Comparison of ENCODE assay signal across 20 cellular contexts in the genomic region with DNA sequence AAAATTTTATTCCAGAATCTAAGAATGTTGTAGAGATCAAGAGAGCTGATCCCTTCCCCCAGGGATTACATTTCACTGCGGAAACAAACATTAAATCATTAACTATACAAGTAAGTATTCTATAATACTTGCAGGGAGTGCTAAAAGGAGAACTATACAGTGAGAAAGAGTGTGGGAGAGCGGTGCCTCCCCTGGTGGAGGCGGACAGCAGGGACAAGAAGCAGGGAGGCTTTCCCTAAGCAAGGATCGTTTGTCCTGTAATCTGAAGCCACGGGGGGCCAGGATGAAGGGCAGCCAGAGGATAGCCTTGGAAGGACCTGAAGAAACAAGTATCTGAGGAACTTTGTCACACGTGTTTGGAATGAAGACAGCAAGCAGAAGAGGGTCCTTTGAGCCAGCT. TPM values are rescaled to one million over a fixed set of nuclear protein-coding genes. Genes with fewer than 3 reads are reported as not detected.
DNase-seq lines count a peak whose midpoint lies in the region; ATAC-seq, FAIRE-seq and TF ChIP-seq lines count a peak whose summit lies in the region.
"Had no signal": no experiment of that assay in that cellular context is flagged by ENCODE, and none has a peak within 500 bp of the region (broad histone marks: within the 10 kb centered on the region; RNA-seq: fewer than 3 reads in every experiment).

No MANE protein-coding gene starts in this region.

- ATAC-seq in HepG2, result peak; percentile 74
- ATAC-seq in right lobe of liver, result no peak
- ATAC-seq in SK-N-SH treated with all-trans-retinoic acid at 6 μM for 48 hours, result 0 out of 3 replicates have a peak, but pooled peaks have one; percentile 44
- no peak for ATAC-seq in HG03108 (IDR thresholded peaks at IDR 0.05; ENCODE audit: unreplicated experiment)
- ATAC-seq: left colon; stimulated activated naive B cell treated with anti-CD40 and anti-IgM and Interleukin-4, amounts not matched to agents 10 μg/mL and 1 μg/mL and 100 μg/mL, for 72 hours had no signal

- no peak overlapping the region for H3K4me2 ChIP-seq in HepG2 (ENCODE audit: low read depth, low read length)

- POLR2A ChIA-PET in HepG2 (lab: Yijun Ruan, JAX), result no interaction called here

- no peak for TF ChIP-seq POLR2A in HepG2 (IDR thresholded peaks at IDR 0.05; ENCODE audit: insufficient read depth in 1 of 2, low read depth in 2 of 2, low read length in 2 of 2)
- no peak for TF ChIP-seq POLR2A in right lobe of liver (IDR thresholded peaks at IDR 0.05)

- H3K27me3 ChIP-seq in HepG2 (ENCODE audit: control insufficient read depth in 1 of 2, insufficient read depth in 2 of 2, low read length in 2 of 2), result no peaks in the 10 kb centered on the region
- H3K27me3 ChIP-seq in right lobe of liver, result no peaks in the 10 kb centered on the region
- H3K27me3 ChIP-seq: neutrophil, right atrium auricular region, tibial artery had no signal

- CTCF ChIA-PET in HepG2 (lab: Yijun Ruan, JAX; ENCODE audit: low intra/inter-chr PET ratio, low total read pairs), result no interaction called here

- FAIRE-seq in HepG2 (lab: Jason Lieb, UNC) (no peak), kidney (lab: Jason Lieb, UNC) (no peak)
- FAIRE-seq: frontal cortex had no signal

- H3K4me3 ChIP-seq in HepG2 (replicated peaks in 1 of 3; ENCODE audit: insufficient read depth in 1 of 3, low read depth in 2 of 3, low read length in 3 of 3), result no peak overlapping the region
- no peak overlapping the region for H3K4me3 ChIP-seq in right lobe of liver
- no peak overlapping the region for H3K4me3 ChIP-seq in fibroblast of villous mesenchyme (ENCODE audit: low read depth, low read length)
- H3K4me3 ChIP-seq in kidney (ENCODE audit: low read length in 2 of 2), result no peak overlapping the region
- H3K4me3 ChIP-seq: right atrium auricular region, tibial artery had no signal

- H3K4me1 ChIP-seq in HepG2 (ENCODE audit: insufficient read depth, low read length) (no peaks in the 10 kb centered on the region), right lobe of liver (no peaks in the 10 kb centered on the region), kidney (ENCODE audit: control insufficient read depth in 1 of 2, insufficient read depth in 1 of 2, low read depth in 1 of 2, low read length in 2 of 2) (no peaks in the 10 kb centered on the region)
- H3K4me1 ChIP-seq: right atrium auricular region, tibial artery had no signal

- intact Hi-C loops in HepG2 (cut with micrococcal nuclease; ENCODE audit: unreplicated experiment), result no loop called here
- intact Hi-C loops in right lobe of liver (cut with DNase I), result no loop called here
- intact Hi-C loops in kidney (cut with DNase I), result no loop called here

- no peak overlapping the region for H3K9ac ChIP-seq in HepG2 (ENCODE audit: insufficient read depth, low read depth, low read length)
- no peak overlapping the region for H3K9ac ChIP-seq in kidney (ENCODE audit: low read length in 2 of 2)

- H3K36me3 ChIP-seq in HepG2 (replicated peaks in 1 of 2; ENCODE audit: control insufficient read depth in 1 of 2, insufficient read depth in 2 of 2, low read length in 2 of 2) (no peaks in the 10 kb centered on the region), right lobe of liver (no peaks in the 10 kb centered on the region), kidney (ENCODE audit: control insufficient read depth in 1 of 2, insufficient read depth in 2 of 2, low read length in 2 of 2) (no peaks in the 10 kb centered on the region)
- H3K36me3 ChIP-seq: neutrophil, right atrium auricular region, tibial artery had no signal

- DNase-seq in HepG2 (ENCODE audit: low spot score), result peak; percentile 3
- DNase-seq in right lobe of liver, result no peak
- DNase-seq in fibroblast of villous mesenchyme (ENCODE audit: low read depth), result no peak
- no peak for DNase-seq in NCI-H1105 treated with DMSO at 0.1 percent for 48 hours (lab: John Stamatoyannopoulos, UW)
- DNase-seq in EL, result no peak
- DNase-seq in kidney, result no peak
- DNase-seq: activated naive CD4-positive, alpha-beta T cell treated with anti-CD3 and anti-CD28 coated beads for 36 hours; aorta; CD8-positive, alpha-beta memory T cell; left colon; NCI-H1694 treated with DMSO at 0.1 percent for 48 hours; NCI-H226; stimulated activated naive B cell treated with anti-CD40 and anti-IgM and Interleukin-4, amounts not matched to agents 10 μg/mL and 1 μg/mL and 100 μg/mL, for 72 hours; tibial artery had no signal

- TF ChIP-seq EP300 in HepG2 (IDR thresholded peaks at IDR 0.05; ENCODE audit: low read depth in 2 of 2, low read length in 2 of 2) (no peak), HepG2 (CRISPR knock-in tag; IDR thresholded peaks at IDR 0.05; ENCODE audit: borderline replicate concordance) (no peak)

- 3% methylated on average over 5 of the region's 6 CpGs for WGBS in HepG2 (ENCODE audit: low lambda C conversion rate)
- 50% methylated on average over 6 of the region's 6 CpGs for WGBS in right lobe of liver (ENCODE audit: insufficient coverage, low coverage, low lambda C conversion rate, missing lambda C conversion rate)

- in situ Hi-C loops in HepG2 (cut with HindIII; ENCODE audit: extremely low pct_ligation_motif_present, low pct_unique_long_range_greater_than_20kb), result no loop called here

- TF ChIP-seq CTCF in HepG2 (CRISPR knock-in tag; IDR thresholded peaks at IDR 0.05), result peak; percentile 28
- TF ChIP-seq CTCF in right lobe of liver (IDR thresholded peaks at IDR 0.05), result no peak
- peak; percentile 18 for TF ChIP-seq CTCF in fibroblast of villous mesenchyme (IDR thresholded peaks at IDR 0.05; ENCODE audit: insufficient read depth, low read depth, low read length)
- TF ChIP-seq CTCF in kidney (IDR thresholded peaks at IDR 0.05; ENCODE audit: borderline replicate concordance, extremely low read depth, insufficient read depth), result no peak

- no TSS peak for BruUV-seq in HepG2 (replicated peaks; lab: Mats Ljungman, UMichigan)

- H3K27ac ChIP-seq in HepG2 (ENCODE audit: extremely low read length, insufficient read depth, low read length) (no peak overlapping the region), right lobe of liver (no peak overlapping the region), kidney (ENCODE audit: low read depth in 2 of 2, low read length in 2 of 2) (no peak overlapping the region)
- H3K27ac ChIP-seq: neutrophil, right atrium auricular region, tibial artery had no signal

- H3K79me2 ChIP-seq in HepG2 (ENCODE audit: insufficient read depth, low read length), result no peaks in the 10 kb centered on the region

- H3K9me3 ChIP-seq in HepG2 (ENCODE audit: low read length), result no peaks in the 10 kb centered on the region
- no peaks in the 10 kb centered on the region for H3K9me3 ChIP-seq in right lobe of liver
- H3K9me3 ChIP-seq in kidney (ENCODE audit: control insufficient read depth in 1 of 2, low read length in 2 of 2), result no peaks in the 10 kb centered on the region
- H3K9me3 ChIP-seq: neutrophil, tibial artery had no signal

- H4K20me1 ChIP-seq in HepG2 (ENCODE audit: insufficient read depth, low read length), result no peaks in the 10 kb centered on the region

- H2AFZ ChIP-seq in HepG2 (ENCODE audit: low read length), result no peak overlapping the region

- TF ChIP-seq RAD21 in HepG2 (CRISPR knock-in tag; IDR thresholded peaks at IDR 0.05), result no peak

TF ChIP-seq in HepG2, 621 proteins besides CTCF, POLR2A, EP300 and RAD21 (continues in another document):
- peak; percentile 22; the same call in 1 of the 2 replicates for TF ChIP-seq STAG1 (CRISPR knock-in tag; IDR thresholded peaks at IDR 0.05)

TF ChIP-seq in SK-N-SH treated with all-trans-retinoic acid at 6 μM for 48 hours, 23 proteins besides CTCF, POLR2A, EP300 and RAD21 (continues in another document):
- TF ChIP-seq, protein P1, sequence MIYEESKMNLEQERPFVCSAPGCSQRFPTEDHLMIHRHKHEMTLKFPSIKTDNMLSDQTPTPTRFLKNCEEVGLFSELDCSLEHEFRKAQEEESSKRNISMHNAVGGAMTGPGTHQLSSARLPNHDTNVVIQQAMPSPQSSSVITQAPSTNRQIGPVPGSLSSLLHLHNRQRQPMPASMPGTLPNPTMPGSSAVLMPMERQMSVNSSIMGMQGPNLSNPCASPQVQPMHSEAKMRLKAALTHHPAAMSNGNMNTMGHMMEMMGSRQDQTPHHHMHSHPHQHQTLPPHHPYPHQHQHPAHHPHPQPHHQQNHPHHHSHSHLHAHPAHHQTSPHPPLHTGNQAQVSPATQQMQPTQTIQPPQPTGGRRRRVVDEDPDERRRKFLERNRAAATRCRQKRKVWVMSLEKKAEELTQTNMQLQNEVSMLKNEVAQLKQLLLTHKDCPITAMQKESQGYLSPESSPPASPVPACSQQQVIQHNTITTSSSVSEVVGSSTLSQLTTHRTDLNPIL (CRISPR knock-in tag; IDR thresholded peaks at IDR 0.05; ENCODE audit: low read depth), result no peak
- no peak for TF ChIP-seq ISL1 (CRISPR knock-in tag; IDR thresholded peaks at IDR 0.05)
- TF ChIP-seq CSDC2 (CRISPR knock-in tag; IDR thresholded peaks at IDR 0.05), result no peak
- TF ChIP-seq ARNTL (CRISPR knock-in tag; IDR thresholded peaks at IDR 0.05; ENCODE audit: borderline replicate concordance, low read depth), result no peak
- TF ChIP-seq ZNF8 (CRISPR knock-in tag; IDR thresholded peaks at IDR 0.05), result no peak

RNA-seq across cellular contexts. Expression of a gene that starts 40.1 kb away (rescaled TPM):
- total RNA-seq in HepG2 (2016; rRNA removed; fragmentation: Illumina TruSeq; extraction: Trizol) (not detected in 2 replicates), right lobe of liver (not detected), fibroblast of villous mesenchyme (not detected in 2 replicates), kidney (0.72 TPM)
- total RNA-seq in HepG2 (2016; cell fraction: cytosol; rRNA removed; fragmentation: Illumina TruSeq; extraction: Trizol; ENCODE audit: low read depth), result not detected in 2 replicates
- total RNA-seq in HepG2 (2016; cell fraction: insoluble cytoplasmic fraction; rRNA removed; fragmentation: Illumina TruSeq; extraction: Trizol), result not detected in 2 replicates
- not detected in 2 replicates for total RNA-seq in HepG2 (2016; cell fraction: membrane; rRNA removed; fragmentation: Illumina TruSeq; extraction: Trizol)
- not detected in 2 replicates for total RNA-seq in HepG2 (2016; cell fraction: nucleus; rRNA removed; fragmentation: Illumina TruSeq; extraction: Trizol)
- polyA plus RNA-seq in HepG2 (2011; rRNA removed) (0.03 TPM in 1 of 2 replicates, not detected in the other), kidney (ENCODE audit: insufficient read depth, low read depth, low replicate concordance) (0.52 TPM)
- not detected in 2 replicates for polyA plus RNA-seq in HepG2 (2011; cell fraction: cytosol; rRNA removed)
- polyA plus RNA-seq in HepG2 (2011; cell fraction: nucleus; rRNA removed), result not detected in 2 replicates
- not detected in 2 replicates for polyA plus RNA-seq in HepG2 (2012)
- not detected in 2 replicates for polyA plus RNA-seq in HepG2 (2016; cell fraction: cytosol; fragmentation: Illumina TruSeq; extraction: Trizol; ENCODE audit: low read depth)
- polyA plus RNA-seq in HepG2 (2016; cell fraction: insoluble cytoplasmic fraction; fragmentation: Illumina TruSeq; extraction: Trizol; ENCODE audit: low read depth), result not detected in 2 replicates
- polyA plus RNA-seq in HepG2 (2016; cell fraction: membrane; fragmentation: Illumina TruSeq; extraction: Trizol; ENCODE audit: low read depth), result not detected in 2 replicates
- not detected in 2 replicates for polyA plus RNA-seq in HepG2 (2016; cell fraction: nucleus; fragmentation: Illumina TruSeq; extraction: Trizol; ENCODE audit: insufficient read depth, low read depth)
- polyA minus RNA-seq in HepG2 (2011; rRNA and poly(A)+ RNA removed; ENCODE audit: low replicate concordance), result not detected in 2 replicates
- polyA minus RNA-seq in HepG2 (2011; cell fraction: cytosol; rRNA and poly(A)+ RNA removed), result not detected in 2 replicates
- not detected in 2 replicates for polyA minus RNA-seq in HepG2 (2011; cell fraction: nucleus; rRNA and poly(A)+ RNA removed)
- total RNA-seq: activated naive CD4-positive, alpha-beta T cell treated with anti-CD3 and anti-CD28 coated beads for 36 hours; aorta; CD8-positive, alpha-beta memory T cell; MCF 10A had no signal
- polyA plus RNA-seq: aorta; CD8-positive, alpha-beta memory T cell had no signal

Comparison
In these comparisons a context has a peak if more than half of its experiments do, and no peak if none do; other contexts are left out.
1. ATAC-seq: peak in HepG2 (single experiment) and SK-N-SH treated with all-trans-retinoic acid at 6 μM for 48 hours (single experiment); none in right lobe of liver (0 of 4) and HG03108 (single experiment).
2. CTCF ChIP-seq: peak in HepG2 (single experiment) and fibroblast of villous mesenchyme (single experiment); none in right lobe of liver (0 of 4) and kidney (single experiment).